ENCODE assay signal across 18 cellular contexts in the genomic region with DNA sequence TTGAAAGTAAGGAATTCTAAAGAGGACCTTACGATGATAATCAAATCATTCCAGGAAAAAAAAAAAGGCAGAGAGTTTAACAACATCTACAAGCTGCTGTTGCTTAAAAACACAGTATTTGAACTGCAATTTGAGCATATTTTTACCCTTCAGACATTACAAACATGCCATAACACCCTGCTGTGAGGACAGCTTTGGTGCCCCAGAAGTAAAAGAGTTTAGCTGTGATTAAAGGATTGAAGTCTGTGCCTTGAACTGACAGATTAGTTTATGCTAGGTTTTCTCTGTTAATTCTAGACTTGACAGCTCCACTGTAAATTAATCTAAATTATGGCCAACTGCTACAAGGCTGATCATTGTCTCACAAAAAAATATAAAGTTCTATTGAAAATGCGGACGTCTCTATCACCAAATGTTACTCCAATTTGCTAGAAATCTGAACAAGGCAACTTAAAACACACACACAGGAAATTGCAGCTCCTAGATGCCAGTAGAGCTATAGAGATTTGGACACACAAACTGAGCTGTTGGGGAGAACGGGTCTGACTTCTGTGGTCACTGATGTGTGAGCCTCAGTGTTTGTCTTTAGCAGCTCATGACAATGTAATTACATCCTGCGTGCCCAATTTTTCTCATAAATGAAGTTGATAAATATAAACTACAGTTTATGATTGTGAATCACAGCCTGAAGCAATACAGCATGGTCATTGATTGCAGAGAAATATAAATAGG.
DNase-seq lines count a peak whose midpoint lies in the region; ATAC-seq, FAIRE-seq and TF ChIP-seq lines count a peak whose summit lies in the region.
"Had no signal": no experiment of that assay in that cellular context is flagged by ENCODE, and none has a peak within 500 bp of the region (broad histone marks: within the 10 kb centered on the region; RNA-seq: fewer than 3 reads in every experiment).

No MANE protein-coding gene starts in this region.

- no peaks in the 10 kb centered on the region for H3K36me3 Mint-ChIP-seq in stimulated activated memory B cell treated with anti-CD40 and anti-IgM and Interleukin-4, amounts not matched to agents 10 μg/mL and 1 μg/mL and 100 μg/mL, for 72 hours

- H3K36me3 ChIP-seq in GM12878 (ENCODE audit: control insufficient read depth in 2 of 2, insufficient read depth in 2 of 2, low read length in 1 of 2) (no peaks in the 10 kb centered on the region), ascending aorta (no peaks in the 10 kb centered on the region)
- H3K36me3 ChIP-seq: stomach had no signal

- RAD21 ChIA-PET in GM12878 (lab: Charles Lee; ENCODE audit: unreplicated experiment) = no interaction called here

- 20% methylated on average over 5 of the region's 5 CpGs for WGBS in GM12878 (ENCODE audit: insufficient coverage, insufficient replicate concordance, low lambda C conversion rate, missing lambda C conversion rate)

- H3K27me3 Mint-ChIP-seq in stimulated activated memory B cell treated with anti-CD40 and anti-IgM and Interleukin-4, amounts not matched to agents 10 μg/mL and 1 μg/mL and 100 μg/mL, for 72 hours = no peaks in the 10 kb centered on the region

- FAIRE-seq in GM12878 (lab: Jason Lieb, UNC) = no peak
- FAIRE-seq: A204.1, H1, K562 had no signal

- no peaks in the 10 kb centered on the region for H4K20me1 ChIP-seq in GM12878 (ENCODE audit: control insufficient read depth, insufficient read depth)

- H3K9me3 ChIP-seq in GM12878 (replicated peaks; ENCODE audit: control insufficient read depth, insufficient read depth, low read length) (no peaks in the 10 kb centered on the region), ascending aorta (no peaks in the 10 kb centered on the region)
- H3K9me3 ChIP-seq: SK-N-SH, stomach had no signal

- H3K4me2 ChIP-seq in GM12878 (ENCODE audit: control insufficient read depth, insufficient read depth) = no peak overlapping the region
- H3K4me2 ChIP-seq: SK-N-SH had no signal

- ATAC-seq in GM12878 = no peak
- ATAC-seq in stimulated activated memory B cell treated with anti-CD40 and anti-IgM and Interleukin-4, amounts not matched to agents 10 μg/mL and 1 μg/mL and 100 μg/mL, for 72 hours = no peak
- no peak for ATAC-seq in HG02852 (IDR thresholded peaks at IDR 0.05; ENCODE audit: unreplicated experiment)
- ATAC-seq: foreskin keratinocyte, K562 had no signal

- H3K4me3 ChIP-seq in GM12878 (no peak overlapping the region), ascending aorta (no peak overlapping the region)
- H3K4me3 ChIP-seq: K562, stomach had no signal

- H3K4me1 Mint-ChIP-seq in stimulated activated memory B cell treated with anti-CD40 and anti-IgM and Interleukin-4, amounts not matched to agents 10 μg/mL and 1 μg/mL and 100 μg/mL, for 72 hours = peaks cover 41% of the 10 kb centered on the region

- H3K27ac Mint-ChIP-seq in stimulated activated memory B cell treated with anti-CD40 and anti-IgM and Interleukin-4, amounts not matched to agents 10 μg/mL and 1 μg/mL and 100 μg/mL, for 72 hours = peak overlapping the region; percentile 59

- H3K4me3 Mint-ChIP-seq in stimulated activated memory B cell treated with anti-CD40 and anti-IgM and Interleukin-4, amounts not matched to agents 10 μg/mL and 1 μg/mL and 100 μg/mL, for 72 hours = peak overlapping the region; percentile 36

- H3K27me3 ChIP-seq in GM12878 (replicated peaks in 1 of 2; ENCODE audit: control insufficient read depth in 2 of 2, insufficient read depth in 2 of 2, low read length in 1 of 2) = no peaks in the 10 kb centered on the region
- no peaks in the 10 kb centered on the region for H3K27me3 ChIP-seq in ascending aorta
- H3K27me3 ChIP-seq: foreskin keratinocyte, stomach had no signal

- peaks cover 3% of the 10 kb centered on the region for H3K9me3 Mint-ChIP-seq in stimulated activated memory B cell treated with anti-CD40 and anti-IgM and Interleukin-4, amounts not matched to agents 10 μg/mL and 1 μg/mL and 100 μg/mL, for 72 hours

- TF ChIP-seq POLR2A in GM12878 (IDR thresholded peaks at IDR 0.05; ENCODE audit: low read depth, low read length) = no peak

- H3K4me1 ChIP-seq in GM12878 (ENCODE audit: control insufficient read depth, insufficient read depth, low read length) = no peaks in the 10 kb centered on the region
- H3K4me1 ChIP-seq in ascending aorta = no peaks in the 10 kb centered on the region
- H3K4me1 ChIP-seq: foreskin keratinocyte, stomach had no signal

- POLR2A ChIA-PET in GM12878 (lab: Charles Lee) = no interaction called here

- H3K27ac ChIP-seq in GM12878 (ENCODE audit: control insufficient read depth, insufficient read depth) (no peak overlapping the region), ascending aorta (no peak overlapping the region)
- H3K27ac ChIP-seq: foreskin keratinocyte, stomach had no signal

- no peak overlapping the region for H3K9ac ChIP-seq in GM12878 (ENCODE audit: control insufficient read depth, insufficient read depth, low read length)
- H3K9ac ChIP-seq: SK-N-SH had no signal

- H3K79me2 ChIP-seq in GM12878 (ENCODE audit: control insufficient read depth, insufficient read depth, low read length) = no peaks in the 10 kb centered on the region

- intact Hi-C loops in GM12878 (cut with micrococcal nuclease; ENCODE audit: unreplicated experiment) (no loop called here), ascending aorta (cut with DNase I) (no loop called here)

- no TSS peak for BruUV-seq in GM12878 (replicated peaks; lab: Mats Ljungman, UMichigan)

- CTCF ChIA-PET in GM12878 (lab: Yijun Ruan, JAX) = interaction anchor here (0.7 to 2.0 kb wide), 3 partner anchors 82 to 170 kb away, joined by 3 to 4 read pairs (median 4); no protein-coding TSS in a partner anchor

- H2AFZ ChIP-seq in GM12878 (ENCODE audit: control insufficient read depth, low read depth, low read length) = peak overlapping the region; percentile 19; the same call in 1 of the 2 replicates

- in situ Hi-C loops in GM12878 (cut with MboI) = no loop called here

- SMC1A ChIA-PET in GM12878 (lab: Charles Lee; ENCODE audit: uncharacterized antibody, unreplicated experiment) = interaction anchor here (0.6 to 1.7 kb wide), 10 partner anchors 9 to 170 kb away, joined by 3 to 5 read pairs (median 4); no protein-coding TSS in a partner anchor

- DNase-seq in NCI-H2171 treated with DMSO at 0.1 percent for 48 hours (lab: John Stamatoyannopoulos, UW) (peak; percentile 25), NCI-H2171 (lab: John Stamatoyannopoulos, UW) (no peak), NCI-H2227 (lab: John Stamatoyannopoulos, UW; ENCODE audit: unreplicated experiment) (peak; percentile 55), GM12878 (ENCODE audit: low read depth, low spot score) (no peak), ascending aorta (ENCODE audit: low spot score in 2 of 2) (no peak), GDM1 (lab: John Stamatoyannopoulos, UW) (no peak)
- DNase-seq: effector memory CD4-positive, alpha-beta T cell; foreskin keratinocyte; mesendoderm; NCI-H2029 treated with DMSO at 0.1 percent for 48 hours; OCI-M1; SK-N-SH; stomach had no signal

- TF ChIP-seq RAD21 in GM12878 (IDR thresholded peaks at IDR 0.05; ENCODE audit: insufficient read depth, low read depth, low read length) = no peak

- no peak for TF ChIP-seq EP300 in GM12878 (IDR thresholded peaks at IDR 0.05; ENCODE audit: borderline replicate concordance in 1 of 2, control insufficient read depth in 1 of 2, low read depth in 2 of 2, low read length in 2 of 2)

- TF ChIP-seq CTCF in GM12878 (IDR thresholded peaks at IDR 0.05 in 2 of 3, conservative IDR thresholded peaks at IDR 0.05 in 1 of 3; ENCODE audit: control insufficient read depth in 2 of 3, extremely low read depth in 1 of 3, insufficient read depth in 1 of 3, low read depth in 3 of 3, low read length in 3 of 3) (no peak), ascending aorta (IDR thresholded peaks at IDR 0.05) (no peak)

TF ChIP-seq in GM12878, 131 proteins besides CTCF, POLR2A, EP300 and RAD21 (continues in another document):
- TF ChIP-seq MYB (IDR thresholded peaks at IDR 0.05; ENCODE audit: borderline replicate concordance, low read depth, low read length) = no peak
- TF ChIP-seq, protein P1, sequence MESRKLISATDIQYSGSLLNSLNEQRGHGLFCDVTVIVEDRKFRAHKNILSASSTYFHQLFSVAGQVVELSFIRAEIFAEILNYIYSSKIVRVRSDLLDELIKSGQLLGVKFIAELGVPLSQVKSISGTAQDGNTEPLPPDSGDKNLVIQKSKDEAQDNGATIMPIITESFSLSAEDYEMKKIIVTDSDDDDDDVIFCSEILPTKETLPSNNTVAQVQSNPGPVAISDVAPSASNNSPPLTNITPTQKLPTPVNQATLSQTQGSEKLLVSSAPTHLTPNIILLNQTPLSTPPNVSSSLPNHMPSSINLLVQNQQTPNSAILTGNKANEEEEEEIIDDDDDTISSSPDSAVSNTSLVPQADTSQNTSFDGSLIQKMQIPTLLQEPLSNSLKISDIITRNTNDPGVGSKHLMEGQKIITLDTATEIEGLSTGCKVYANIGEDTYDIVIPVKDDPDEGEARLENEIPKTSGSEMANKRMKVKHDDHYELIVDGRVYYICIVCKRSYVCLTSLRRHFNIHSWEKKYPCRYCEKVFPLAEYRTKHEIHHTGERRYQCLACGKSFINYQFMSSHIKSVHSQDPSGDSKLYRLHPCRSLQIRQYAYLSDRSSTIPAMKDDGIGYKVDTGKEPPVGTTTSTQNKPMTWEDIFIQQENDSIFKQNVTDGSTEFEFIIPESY (IDR thresholded peaks at IDR 0.05) = no peak
- TF ChIP-seq EZH2 (IDR thresholded peaks at IDR 0.05; ENCODE audit: borderline replicate concordance, control insufficient read depth, low read depth, low read length) = no peak

Comparison
In these comparisons a context has a peak if more than half of its experiments do, and no peak if none do; other contexts are left out.
1. DNase-seq: peak in NCI-H2171 treated with DMSO at 0.1 percent for 48 hours (single experiment) and NCI-H2227 (single experiment); none in NCI-H2171 (single experiment), GM12878 (single experiment), ascending aorta (0 of 2) and GDM1 (single experiment).